Comparison of ENCODE assay signal across 1 cellular context in genomic region chr5:90689064-90689463, GRCh38.
TF ChIP-seq lines count a peak whose summit lies in the region.

No MANE protein-coding gene starts in this region.

TF ChIP-seq in HCT116, 20 proteins besides CTCF, POLR2A, EP300 and RAD21 (continued from another document):
- no peak for TF ChIP-seq ZBTB33 (IDR thresholded peaks at IDR 0.05; ENCODE audit: extremely low read depth, insufficient replicate concordance, low read length)
TF ChIP-seq in HCT116: peak in this region for 0.
